Comparison of ENCODE assay signal across 16 cellular contexts in genomic region chr6:165599121-165599520, GRCh38.
DNase-seq lines count a peak whose midpoint lies in the region; TF ChIP-seq lines count a peak whose summit lies in the region.
"Had no signal": no experiment of that assay in that cellular context is flagged by ENCODE, and none has a peak within 500 bp of the region (broad histone marks: within the 10 kb centered on the region; RNA-seq: fewer than 3 reads in every experiment).

No MANE protein-coding gene starts in this region.

- no peak overlapping the region for H4K12ac ChIP-seq in trophoblast cell (ENCODE audit: low read depth, low read length)

- H3K18ac ChIP-seq in trophoblast cell (ENCODE audit: low read length): no peak overlapping the region

- H3K14ac ChIP-seq in trophoblast cell (ENCODE audit: low read length): no peak overlapping the region

- H4K8ac ChIP-seq in trophoblast cell (ENCODE audit: low read depth, low read length): no peak overlapping the region

- no peak overlapping the region for H3K23ac ChIP-seq in trophoblast cell (ENCODE audit: low read length)

- H3K79me2 ChIP-seq in trophoblast cell (ENCODE audit: control insufficient read depth, insufficient read depth, low read length, poor library complexity): no peaks in the 10 kb centered on the region

- no peak overlapping the region for H3K4me2 ChIP-seq in trophoblast cell (ENCODE audit: low read length)
- H3K4me2 ChIP-seq: A549 had no signal

- H2AK5ac ChIP-seq in trophoblast cell (ENCODE audit: low read length): no peak overlapping the region

- H2AFZ ChIP-seq in trophoblast cell (ENCODE audit: insufficient read depth, low read length, poor library complexity): no peak overlapping the region

- no peak overlapping the region for H3K9ac ChIP-seq in trophoblast cell (ENCODE audit: low read length)

- H4K91ac ChIP-seq in trophoblast cell (ENCODE audit: low read depth, low read length): no peak overlapping the region

- no peak overlapping the region for H2BK12ac ChIP-seq in trophoblast cell (ENCODE audit: low read length)

- no peak for TF ChIP-seq CTCF in LNCaP clone FGC (IDR thresholded peaks at IDR 0.05; ENCODE audit: control insufficient read depth, extremely low read depth, insufficient read depth)
- no peak for TF ChIP-seq CTCF in brain (conservative IDR thresholded peaks at IDR 0.05)
- no peak for TF ChIP-seq CTCF in GM13977 (IDR thresholded peaks at IDR 0.05; ENCODE audit: extremely low read depth, insufficient read depth, missing control alignments)

- H3K27ac ChIP-seq in trophoblast cell (ENCODE audit: low read depth, low read length): no peak overlapping the region
- H3K27ac ChIP-seq: A549, C4-2B had no signal

- H3K27ac Mint-ChIP-seq in brain: peak overlapping the region in 3 of 5 experiments; percentile 2 to 31 (median 24)
- H3K27ac Mint-ChIP-seq: CD4-positive, alpha-beta memory T cell; HFFc6; IgD-negative memory B cell had no signal

- no peaks in the 10 kb centered on the region for H3K36me3 ChIP-seq in trophoblast cell (ENCODE audit: control insufficient read depth in 1 of 2, insufficient read depth in 2 of 2, low read length in 2 of 2)
- H3K36me3 ChIP-seq: BE2C had no signal

- no peak overlapping the region for H3K4ac ChIP-seq in trophoblast cell (ENCODE audit: low read depth, low read length)

- H3K27me3 ChIP-seq in trophoblast cell (ENCODE audit: insufficient read depth, low read length): no peaks in the 10 kb centered on the region
- H3K27me3 ChIP-seq: BE2C had no signal

- H3K4me1 Mint-ChIP-seq in brain: peaks cover 25% of the 10 kb centered on the region
- H3K4me1 Mint-ChIP-seq: CD4-positive, alpha-beta memory T cell; IgD-negative memory B cell had no signal

- no CpG with 5 or more reads among the region's 3 CpGs for WGBS in trophoblast cell (ENCODE audit: extremely low coverage, insufficient coverage, insufficient read length)

- H3K4me1 ChIP-seq in trophoblast cell (ENCODE audit: control insufficient read depth in 1 of 2, insufficient read depth in 2 of 2, low read length in 2 of 2): peaks cover 2 to 10% of the 10 kb centered on the region in 2 experiments
- H3K4me1 ChIP-seq: A549, BE2C had no signal

- H3K4me3 Mint-ChIP-seq in brain: peak overlapping the region in 2 of 5 experiments; percentile 6 to 12
- H3K4me3 Mint-ChIP-seq: CD4-positive, alpha-beta memory T cell; HFFc6; IgD-negative memory B cell had no signal

- in situ Hi-C loops in GM13977 (cut with MboI; ENCODE audit: low pct_unique_long_range_greater_than_20kb, low sequenced_read_pairs, unreplicated experiment): no loop called here

- H3K27me3 Mint-ChIP-seq in brain: peaks cover 4% of the 10 kb centered on the region
- H3K27me3 Mint-ChIP-seq: CD4-positive, alpha-beta memory T cell; IgD-negative memory B cell had no signal

- H2BK120ac ChIP-seq in trophoblast cell (ENCODE audit: insufficient read depth, low read length, poor library complexity): no peak overlapping the region

- H2BK5ac ChIP-seq in trophoblast cell (ENCODE audit: low read depth, low read length, poor library complexity): no peak overlapping the region

- H3K9me3 ChIP-seq in trophoblast cell (ENCODE audit: insufficient read depth, low read depth, low read length): no peaks in the 10 kb centered on the region
- H3K9me3 ChIP-seq: A549, BE2C had no signal

- H3K4me3 ChIP-seq in LNCaP clone FGC (ENCODE audit: low read depth, low read length): no peak overlapping the region
- no peak overlapping the region for H3K4me3 ChIP-seq in trophoblast cell (ENCODE audit: low read depth, low read length)
- H3K4me3 ChIP-seq: A549 had no signal

- H3K9me3 Mint-ChIP-seq in brain: peaks cover under 1 to 22% (median 5%) of the 10 kb centered on the region in 5 experiments

- DNase-seq in DMS153 treated with DMSO at 0.1 percent for 48 hours (lab: John Stamatoyannopoulos, UW; ENCODE audit: unreplicated experiment): peak; percentile 3
- DNase-seq in LNCaP clone FGC (ENCODE audit: low read depth): peak; percentile 26
- DNase-seq in trophoblast cell: peak; percentile 66 to 86
- no peak for DNase-seq in GM13977 (ENCODE audit: low spot score)
- no peak for DNase-seq in UCSD-AML1 (lab: John Stamatoyannopoulos, UW; ENCODE audit: unreplicated experiment)
- DNase-seq in NK-92 (lab: John Stamatoyannopoulos, UW; ENCODE audit: unreplicated experiment): no peak
- DNase-seq: BE2C; CD4-positive, alpha-beta memory T cell; DMS53; GF-D8; H7; HFFc6 had no signal

- peaks cover 41% of the 10 kb centered on the region for H3K36me3 Mint-ChIP-seq in brain
- H3K36me3 Mint-ChIP-seq: CD4-positive, alpha-beta memory T cell; IgD-negative memory B cell had no signal

- no peaks in the 10 kb centered on the region for H3K79me1 ChIP-seq in trophoblast cell (ENCODE audit: low read length)

Comparison
In these comparisons a context has a peak if more than half of its experiments do, and no peak if none do; other contexts are left out.
1. DNase-seq: peak in DMS153 treated with DMSO at 0.1 percent for 48 hours (single experiment), LNCaP clone FGC (single experiment) and trophoblast cell (2 of 2); none in GM13977 (single experiment), UCSD-AML1 (single experiment) and NK-92 (single experiment).